ENCODE assay signal across 1 cellular context in the genomic region with DNA sequence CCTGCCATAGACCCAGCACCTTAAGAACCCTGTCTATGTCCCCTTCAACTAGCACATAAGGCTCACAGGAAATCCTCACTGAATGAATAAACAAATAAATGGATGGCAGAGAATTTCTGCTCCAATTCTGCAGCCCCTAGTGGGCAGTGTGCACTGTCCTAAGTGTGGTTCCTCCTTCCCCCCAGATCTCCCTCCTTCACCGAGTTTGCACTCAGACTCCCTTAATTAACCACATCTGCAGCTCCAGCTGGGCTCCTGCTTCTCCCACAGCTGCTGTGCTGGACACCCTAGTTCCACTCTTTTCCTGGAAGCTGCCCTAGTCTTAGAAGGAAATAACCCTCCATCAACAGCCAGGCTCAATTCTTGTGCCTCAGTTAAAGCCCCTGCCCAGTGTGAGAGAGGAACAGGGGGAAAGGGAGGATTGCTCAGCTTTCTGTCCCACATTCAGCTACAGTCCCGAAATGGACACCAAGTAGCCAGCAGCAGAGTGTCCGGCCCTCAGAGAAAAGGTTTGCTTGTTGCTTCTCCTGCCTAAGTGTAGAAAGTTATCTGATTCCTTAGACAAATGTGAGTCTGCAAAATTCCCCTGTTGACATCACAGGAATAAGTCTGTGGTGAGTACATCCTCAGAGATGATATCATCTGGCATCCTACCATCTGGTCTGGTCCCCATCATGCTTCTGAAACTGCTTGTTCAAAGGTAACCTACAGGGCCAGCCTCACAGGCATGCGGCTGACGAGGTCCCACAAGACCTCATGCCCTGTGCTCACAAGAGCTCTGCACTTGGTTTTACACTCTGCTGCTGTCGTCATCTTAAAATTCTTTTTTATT.
TF ChIP-seq lines count a peak whose summit lies in the region.

No MANE protein-coding gene starts in this region.

TF ChIP-seq in GM23338, 12 proteins besides CTCF, POLR2A, EP300 and RAD21 (continued from another document):
- TF ChIP-seq, protein P1, sequence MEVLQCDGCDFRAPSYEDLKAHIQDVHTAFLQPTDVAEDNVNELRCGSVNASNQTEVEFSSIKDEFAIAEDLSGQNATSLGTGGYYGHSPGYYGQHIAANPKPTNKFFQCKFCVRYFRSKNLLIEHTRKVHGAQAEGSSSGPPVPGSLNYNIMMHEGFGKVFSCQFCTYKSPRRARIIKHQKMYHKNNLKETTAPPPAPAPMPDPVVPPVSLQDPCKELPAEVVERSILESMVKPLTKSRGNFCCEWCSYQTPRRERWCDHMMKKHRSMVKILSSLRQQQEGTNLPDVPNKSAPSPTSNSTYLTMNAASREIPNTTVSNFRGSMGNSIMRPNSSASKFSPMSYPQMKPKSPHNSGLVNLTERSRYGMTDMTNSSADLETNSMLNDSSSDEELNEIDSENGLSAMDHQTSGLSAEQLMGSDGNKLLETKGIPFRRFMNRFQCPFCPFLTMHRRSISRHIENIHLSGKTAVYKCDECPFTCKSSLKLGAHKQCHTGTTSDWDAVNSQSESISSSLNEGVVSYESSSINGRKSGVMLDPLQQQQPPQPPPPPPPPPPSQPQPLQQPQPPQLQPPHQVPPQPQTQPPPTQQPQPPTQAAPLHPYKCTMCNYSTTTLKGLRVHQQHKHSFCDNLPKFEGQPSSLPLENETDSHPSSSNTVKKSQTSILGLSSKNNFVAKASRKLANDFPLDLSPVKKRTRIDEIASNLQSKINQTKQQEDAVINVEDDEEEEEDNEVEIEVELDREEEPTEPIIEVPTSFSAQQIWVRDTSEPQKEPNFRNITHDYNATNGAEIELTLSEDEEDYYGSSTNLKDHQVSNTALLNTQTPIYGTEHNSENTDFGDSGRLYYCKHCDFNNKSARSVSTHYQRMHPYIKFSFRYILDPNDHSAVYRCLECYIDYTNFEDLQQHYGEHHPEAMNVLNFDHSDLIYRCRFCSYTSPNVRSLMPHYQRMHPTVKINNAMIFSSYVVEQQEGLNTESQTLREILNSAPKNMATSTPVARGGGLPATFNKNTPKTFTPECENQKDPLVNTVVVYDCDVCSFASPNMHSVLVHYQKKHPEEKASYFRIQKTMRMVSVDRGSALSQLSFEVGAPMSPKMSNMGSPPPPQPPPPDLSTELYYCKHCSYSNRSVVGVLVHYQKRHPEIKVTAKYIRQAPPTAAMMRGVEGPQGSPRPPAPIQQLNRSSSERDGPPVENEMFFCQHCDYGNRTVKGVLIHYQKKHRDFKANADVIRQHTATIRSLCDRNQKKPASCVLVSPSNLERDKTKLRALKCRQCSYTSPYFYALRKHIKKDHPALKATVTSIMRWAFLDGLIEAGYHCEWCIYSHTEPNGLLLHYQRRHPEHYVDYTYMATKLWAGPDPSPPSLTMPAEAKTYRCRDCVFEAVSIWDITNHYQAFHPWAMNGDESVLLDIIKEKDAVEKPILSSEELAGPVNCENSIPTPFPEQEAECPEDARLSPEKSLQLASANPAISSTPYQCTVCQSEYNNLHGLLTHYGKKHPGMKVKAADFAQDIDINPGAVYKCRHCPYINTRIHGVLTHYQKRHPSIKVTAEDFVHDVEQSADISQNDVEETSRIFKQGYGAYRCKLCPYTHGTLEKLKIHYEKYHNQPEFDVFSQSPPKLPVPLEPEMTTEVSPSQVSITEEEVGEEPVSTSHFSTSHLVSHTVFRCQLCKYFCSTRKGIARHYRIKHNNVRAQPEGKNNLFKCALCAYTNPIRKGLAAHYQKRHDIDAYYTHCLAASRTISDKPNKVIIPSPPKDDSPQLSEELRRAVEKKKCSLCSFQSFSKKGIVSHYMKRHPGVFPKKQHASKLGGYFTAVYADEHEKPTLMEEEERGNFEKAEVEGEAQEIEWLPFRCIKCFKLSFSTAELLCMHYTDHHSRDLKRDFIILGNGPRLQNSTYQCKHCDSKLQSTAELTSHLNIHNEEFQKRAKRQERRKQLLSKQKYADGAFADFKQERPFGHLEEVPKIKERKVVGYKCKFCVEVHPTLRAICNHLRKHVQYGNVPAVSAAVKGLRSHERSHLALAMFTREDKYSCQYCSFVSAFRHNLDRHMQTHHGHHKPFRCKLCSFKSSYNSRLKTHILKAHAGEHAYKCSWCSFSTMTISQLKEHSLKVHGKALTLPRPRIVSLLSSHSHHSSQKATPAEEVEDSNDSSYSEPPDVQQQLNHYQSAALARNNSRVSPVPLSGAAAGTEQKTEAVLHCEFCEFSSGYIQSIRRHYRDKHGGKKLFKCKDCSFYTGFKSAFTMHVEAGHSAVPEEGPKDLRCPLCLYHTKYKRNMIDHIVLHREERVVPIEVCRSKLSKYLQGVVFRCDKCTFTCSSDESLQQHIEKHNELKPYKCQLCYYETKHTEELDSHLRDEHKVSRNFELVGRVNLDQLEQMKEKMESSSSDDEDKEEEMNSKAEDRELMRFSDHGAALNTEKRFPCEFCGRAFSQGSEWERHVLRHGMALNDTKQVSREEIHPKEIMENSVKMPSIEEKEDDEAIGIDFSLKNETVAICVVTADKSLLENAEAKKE (CRISPR knock-in tag; IDR thresholded peaks at IDR 0.05), result no peak
